Comparison of ENCODE assay signal across 8 cellular contexts in genomic region chr16:58661199-58661830, GRCh38. TPM values are rescaled to one million over a fixed set of nuclear protein-coding genes. Genes with fewer than 3 reads are reported as not detected.
DNase-seq lines count a peak whose midpoint lies in the region; ATAC-seq and TF ChIP-seq lines count a peak whose summit lies in the region.

No MANE protein-coding gene starts in this region.

- no peak for TF ChIP-seq POLR2A in gastrocnemius medialis (IDR thresholded peaks at IDR 0.05)

- no peak overlapping the region for H3K27ac ChIP-seq in gastrocnemius medialis

- H3K4me3 ChIP-seq in gastrocnemius medialis: no peak overlapping the region

- H3K9me3 ChIP-seq in gastrocnemius medialis: no peaks in the 10 kb centered on the region

- H3K27me3 Mint-ChIP-seq in activated CD8-positive, alpha-beta T cell treated with anti-CD3 and anti-CD28 coated beads, Interleukin-2, amount 10 ng/mL, durations not matched to agents 7 days and 5 days (ENCODE audit: low read depth): no peaks in the 10 kb centered on the region

- H3K36me3 Mint-ChIP-seq in activated CD8-positive, alpha-beta T cell treated with anti-CD3 and anti-CD28 coated beads, Interleukin-2, amount 10 ng/mL, durations not matched to agents 7 days and 5 days (ENCODE audit: low read depth): no peaks in the 10 kb centered on the region

- H3K9me3 Mint-ChIP-seq in activated CD8-positive, alpha-beta T cell treated with anti-CD3 and anti-CD28 coated beads, Interleukin-2, amount 10 ng/mL, durations not matched to agents 7 days and 5 days (ENCODE audit: insufficient read depth): no peaks in the 10 kb centered on the region

- no peaks in the 10 kb centered on the region for H3K4me1 ChIP-seq in gastrocnemius medialis

- no peaks in the 10 kb centered on the region for H3K27me3 ChIP-seq in gastrocnemius medialis

- H3K4me1 Mint-ChIP-seq in activated CD8-positive, alpha-beta T cell treated with anti-CD3 and anti-CD28 coated beads, Interleukin-2, amount 10 ng/mL, durations not matched to agents 7 days and 5 days (ENCODE audit: low read depth): no peaks in the 10 kb centered on the region

- peak; percentile 79 for DNase-seq in CD1c-positive myeloid dendritic cell (ENCODE audit: extremely low spot score)
- peak; percentile 2 to 66 for DNase-seq in NCI-H446 (lab: John Stamatoyannopoulos, UW)
- DNase-seq in activated CD8-positive, alpha-beta T cell treated with anti-CD3 and anti-CD28 coated beads, Interleukin-2, amount 10 ng/mL, durations not matched to agents 7 days and 5 days: peak; percentile 31
- peak; percentile 46 for DNase-seq in left ventricle myocardium superior
- DNase-seq in gastrocnemius medialis: peak; percentile 58 to 77
- no peak for DNase-seq in activated CD8-positive, alpha-beta memory T cell treated with anti-CD3 and anti-CD28 coated beads, Interleukin-2, amount 50 U/mL, for 4 hours

- intact Hi-C loops in left ventricle myocardium superior (cut with micrococcal nuclease): no loop called here
- intact Hi-C loops in gastrocnemius medialis (cut with DNase I; ENCODE audit: low total_unique reads): loop anchor here (1.0 to 2.0 kb wide), 3 partner anchors 71 to 325 kb away; no protein-coding TSS in a partner anchor

- CTCF ChIA-PET in activated CD8-positive, alpha-beta T cell treated with anti-CD3 and anti-CD28 coated beads, Interleukin-2, amount 10 ng/mL, durations not matched to agents 7 days and 5 days (lab: Charles Lee): interaction anchor here (0.7 to 1.3 kb wide), 5 partner anchors 9 to 324 kb away, joined by 4 to 9 read pairs (median 6); no protein-coding TSS in a partner anchor

- peak in 4 of 5 experiments; percentile 36 to 55 (median 46) for TF ChIP-seq CTCF in gastrocnemius medialis (IDR thresholded peaks at IDR 0.05 in 4 of 5, conservative IDR thresholded peaks at IDR 0.05 in 1 of 5)

- in situ Hi-C loops in gastrocnemius medialis (cut with MboI; ENCODE audit: low sequenced_read_pairs in 4 of 4): loop anchor here in 3 of 4 donors (10.0 to 25.0 kb wide), 3 partner anchors 149 to 327 kb away; partner anchors contain the start of genes NDRG4 (in 1 of the 3) and SETD6 (in 1 of the 3)

- H3K27ac Mint-ChIP-seq in activated CD8-positive, alpha-beta T cell treated with anti-CD3 and anti-CD28 coated beads, Interleukin-2, amount 10 ng/mL, durations not matched to agents 7 days and 5 days: no peak overlapping the region

- peak; percentile 91 for ATAC-seq in GM18511 (IDR thresholded peaks at IDR 0.05; ENCODE audit: unreplicated experiment)
- peak; percentile 85 for ATAC-seq in HG03108 (IDR thresholded peaks at IDR 0.05; ENCODE audit: unreplicated experiment)
- ATAC-seq in activated CD8-positive, alpha-beta T cell treated with anti-CD3 and anti-CD28 coated beads, Interleukin-2, amount 10 ng/mL, durations not matched to agents 7 days and 5 days: peak; percentile 55
- peak; percentile 87 for ATAC-seq in left ventricle myocardium superior
- ATAC-seq in gastrocnemius medialis: peak; percentile 100

- POLR2A ChIA-PET in activated CD8-positive, alpha-beta T cell treated with anti-CD3 and anti-CD28 coated beads, Interleukin-2, amount 10 ng/mL, durations not matched to agents 7 days and 5 days (lab: Charles Lee): no interaction called here

- no peaks in the 10 kb centered on the region for H3K36me3 ChIP-seq in gastrocnemius medialis

- H3K4me3 Mint-ChIP-seq in activated CD8-positive, alpha-beta T cell treated with anti-CD3 and anti-CD28 coated beads, Interleukin-2, amount 10 ng/mL, durations not matched to agents 7 days and 5 days: no peak overlapping the region

RNA-seq across cellular contexts. Expression of gene SLC38A7, which starts 23.3 kb away (rescaled TPM):
- total RNA-seq in activated CD8-positive, alpha-beta T cell treated with anti-CD3 and anti-CD28 coated beads, Interleukin-2, amount 10 ng/mL, durations not matched to agents 7 days and 5 days: 10 to 100 TPM in 1 of 2 experiments, 1 to 10 TPM in 1; 9.9 to 10.3 TPM
- total RNA-seq in left ventricle myocardium superior (36.1 TPM), gastrocnemius medialis (10 to 100 TPM in 2 of 4 donors, 1 to 10 TPM in 2; 6.8 to 12.2 (median 9.1) TPM)

RNA-seq across cellular contexts. Expression of gene CNOT1, which starts 31.7 kb away (rescaled TPM):
- total RNA-seq in activated CD8-positive, alpha-beta T cell treated with anti-CD3 and anti-CD28 coated beads, Interleukin-2, amount 10 ng/mL, durations not matched to agents 7 days and 5 days: 100 to 1,000 TPM; 262 TPM
- total RNA-seq in left ventricle myocardium superior: 88.9 TPM
- 100 to 1,000 TPM in 1 of 4 donors, 10 to 100 TPM in 3; 54.7 to 119 (median 87.2) TPM for total RNA-seq in gastrocnemius medialis
